Comparison of ENCODE assay signal across 1 cellular context in genomic region chr1:100037665-100038400, GRCh38.
A peak's percentile ranks its signal among the peaks of the same experiment; 100 is the strongest.
TF ChIP-seq lines count a peak whose summit lies in the region.

No MANE protein-coding gene starts in this region.

TF ChIP-seq in HepG2, 621 proteins besides CTCF, POLR2A, EP300 and RAD21 (continued from another document and continues in another):
- TF ChIP-seq ZNF607 (CRISPR knock-in tag; IDR thresholded peaks at IDR 0.05; ENCODE audit: borderline replicate concordance), result peak; percentile 86; the same call in 1 of the 2 replicates
- TF ChIP-seq FOSL1 (CRISPR knock-in tag; IDR thresholded peaks at IDR 0.05; ENCODE audit: borderline replicate concordance), result peak; percentile 58; the same call in 1 of the 2 replicates
- TF ChIP-seq, protein P1, sequence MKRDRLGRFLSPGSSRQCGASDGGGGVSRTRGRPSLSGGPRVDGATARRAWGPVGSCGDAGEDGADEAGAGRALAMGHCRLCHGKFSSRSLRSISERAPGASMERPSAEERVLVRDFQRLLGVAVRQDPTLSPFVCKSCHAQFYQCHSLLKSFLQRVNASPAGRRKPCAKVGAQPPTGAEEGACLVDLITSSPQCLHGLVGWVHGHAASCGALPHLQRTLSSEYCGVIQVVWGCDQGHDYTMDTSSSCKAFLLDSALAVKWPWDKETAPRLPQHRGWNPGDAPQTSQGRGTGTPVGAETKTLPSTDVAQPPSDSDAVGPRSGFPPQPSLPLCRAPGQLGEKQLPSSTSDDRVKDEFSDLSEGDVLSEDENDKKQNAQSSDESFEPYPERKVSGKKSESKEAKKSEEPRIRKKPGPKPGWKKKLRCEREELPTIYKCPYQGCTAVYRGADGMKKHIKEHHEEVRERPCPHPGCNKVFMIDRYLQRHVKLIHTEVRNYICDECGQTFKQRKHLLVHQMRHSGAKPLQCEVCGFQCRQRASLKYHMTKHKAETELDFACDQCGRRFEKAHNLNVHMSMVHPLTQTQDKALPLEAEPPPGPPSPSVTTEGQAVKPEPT (CRISPR knock-in tag; IDR thresholded peaks at IDR 0.05; ENCODE audit: low read depth), result no peak
- TF ChIP-seq ZNF451 (CRISPR knock-in tag; IDR thresholded peaks at IDR 0.05), result peak; percentile 46; the same call in 1 of the 2 replicates
- TF ChIP-seq ZNF652 (CRISPR knock-in tag; IDR thresholded peaks at IDR 0.05; ENCODE audit: borderline replicate concordance, low read depth), result no peak
- peak; percentile 11; the same call in 1 of the 2 replicates for TF ChIP-seq MIER2 (CRISPR knock-in tag; IDR thresholded peaks at IDR 0.05)
- TF ChIP-seq TMF1 (CRISPR knock-in tag; IDR thresholded peaks at IDR 0.05; ENCODE audit: low read depth), result peak; percentile 88; the same call in 1 of the 2 replicates
- TF ChIP-seq IKZF1 (IDR thresholded peaks at IDR 0.05), result no peak
- peak; percentile 91 for TF ChIP-seq ZNF788 (CRISPR knock-in tag; IDR thresholded peaks at IDR 0.05; ENCODE audit: borderline replicate concordance)
- peak; percentile 93 for TF ChIP-seq RBFOX2 (IDR thresholded peaks at IDR 0.05; ENCODE audit: low read depth, low read length)
- TF ChIP-seq ZNF235 (CRISPR knock-in tag; IDR thresholded peaks at IDR 0.05; ENCODE audit: borderline replicate concordance), result 0 out of 2 replicates have a peak, but pooled peaks have one; percentile 34
- TF ChIP-seq ZNF646 (CRISPR knock-in tag; IDR thresholded peaks at IDR 0.05), result no peak
- no peak for TF ChIP-seq ZNF468 (CRISPR knock-in tag; IDR thresholded peaks at IDR 0.05)
- 0 out of 2 replicates have a peak, but pooled peaks have one; percentile 16 for TF ChIP-seq SNAPC5 (CRISPR knock-in tag; IDR thresholded peaks at IDR 0.05; ENCODE audit: borderline replicate concordance)
- TF ChIP-seq ZNF530 (CRISPR knock-in tag; IDR thresholded peaks at IDR 0.05; ENCODE audit: low read depth), result no peak
- TF ChIP-seq SUZ12 (IDR thresholded peaks at IDR 0.05; ENCODE audit: low read depth, low read length), result no peak
- no peak for TF ChIP-seq ZBTB7A (CRISPR knock-in tag; IDR thresholded peaks at IDR 0.05)
- TF ChIP-seq ZNF749 (CRISPR knock-in tag; IDR thresholded peaks at IDR 0.05; ENCODE audit: borderline replicate concordance), result no peak; the same call in 1 of the 2 replicates
- TF ChIP-seq JDP2 (CRISPR knock-in tag; IDR thresholded peaks at IDR 0.05; ENCODE audit: borderline replicate concordance), result no peak; the same call in 1 of the 2 replicates
- TF ChIP-seq ZNF317 (CRISPR knock-in tag; IDR thresholded peaks at IDR 0.05), result no peak
- peak; percentile 78; the same call in 1 of the 2 replicates for TF ChIP-seq PRMT3 (CRISPR knock-in tag; IDR thresholded peaks at IDR 0.05; ENCODE audit: borderline replicate concordance, low read depth)
- no peak for TF ChIP-seq MZF1 (CRISPR knock-in tag; IDR thresholded peaks at IDR 0.05; ENCODE audit: borderline replicate concordance)
- TF ChIP-seq ZFP1 (CRISPR knock-in tag; IDR thresholded peaks at IDR 0.05), result no peak
- no peak for TF ChIP-seq GABPA (IDR thresholded peaks at IDR 0.05; ENCODE audit: low read depth, low read length)
- no peak for TF ChIP-seq GABPA (CRISPR knock-in tag; IDR thresholded peaks at IDR 0.05; ENCODE audit: low read depth)
- TF ChIP-seq LBX2 (CRISPR knock-in tag; IDR thresholded peaks at IDR 0.05; ENCODE audit: borderline replicate concordance), result peak; percentile 71; the same call in 1 of the 2 replicates
- TF ChIP-seq KLF16 (CRISPR knock-in tag; IDR thresholded peaks at IDR 0.05), result peak in 1 of 2 experiments; percentile 83; a peak in 2 of 4 replicates
- no peak for TF ChIP-seq ZKSCAN5 (CRISPR knock-in tag; IDR thresholded peaks at IDR 0.05)
- peak; percentile 88 for TF ChIP-seq ZNF792 (CRISPR knock-in tag; IDR thresholded peaks at IDR 0.05)
- 0 out of 4 replicates have a peak, but pooled peaks of 1 of the 2 experiments have one; percentile 42 for TF ChIP-seq ATF4 (CRISPR knock-in tag; IDR thresholded peaks at IDR 0.05)
- TF ChIP-seq GPBP1L1 (CRISPR knock-in tag; IDR thresholded peaks at IDR 0.05), result no peak
- TF ChIP-seq HCFC1 (IDR thresholded peaks at IDR 0.05; ENCODE audit: low read depth, low read length), result peak; percentile 19; the same call in 1 of the 2 replicates
- TF ChIP-seq POGZ (CRISPR knock-in tag; IDR thresholded peaks at IDR 0.05), result peak; percentile 82
- no peak for TF ChIP-seq MLLT10 (CRISPR knock-in tag; IDR thresholded peaks at IDR 0.05)
- peak; percentile 13 for TF ChIP-seq ZNF781 (CRISPR knock-in tag; IDR thresholded peaks at IDR 0.05; ENCODE audit: borderline replicate concordance, not compliant biosample characterization)
- no peak for TF ChIP-seq PLRG1 (conservative IDR thresholded peaks at IDR 0.05)
- no peak; the same call in 1 of the 2 replicates for TF ChIP-seq GFI1 (CRISPR knock-in tag; IDR thresholded peaks at IDR 0.05; ENCODE audit: borderline replicate concordance)
- 0 out of 2 replicates have a peak, but pooled peaks have one; percentile 22 for TF ChIP-seq SP140L (CRISPR knock-in tag; IDR thresholded peaks at IDR 0.05; ENCODE audit: borderline replicate concordance)
- TF ChIP-seq CHD2 (IDR thresholded peaks at IDR 0.05; ENCODE audit: low read depth, low read length), result no peak
- TF ChIP-seq ZNF556 (CRISPR knock-in tag; IDR thresholded peaks at IDR 0.05; ENCODE audit: borderline replicate concordance), result no peak
- no peak for TF ChIP-seq RAD51 (IDR thresholded peaks at IDR 0.05; ENCODE audit: borderline replicate concordance)
- TF ChIP-seq TBP (CRISPR knock-in tag; IDR thresholded peaks at IDR 0.05), result no peak
- peak; percentile 89 for TF ChIP-seq DRAP1 (CRISPR knock-in tag; IDR thresholded peaks at IDR 0.05)
- peak; percentile 84 for TF ChIP-seq YEATS4 (CRISPR knock-in tag; IDR thresholded peaks at IDR 0.05; ENCODE audit: borderline replicate concordance)
- TF ChIP-seq SMAD1 (CRISPR knock-in tag; IDR thresholded peaks at IDR 0.05; ENCODE audit: borderline replicate concordance, low read depth), result peak; percentile 47; the same call in 1 of the 2 replicates
- TF ChIP-seq, protein P2, sequence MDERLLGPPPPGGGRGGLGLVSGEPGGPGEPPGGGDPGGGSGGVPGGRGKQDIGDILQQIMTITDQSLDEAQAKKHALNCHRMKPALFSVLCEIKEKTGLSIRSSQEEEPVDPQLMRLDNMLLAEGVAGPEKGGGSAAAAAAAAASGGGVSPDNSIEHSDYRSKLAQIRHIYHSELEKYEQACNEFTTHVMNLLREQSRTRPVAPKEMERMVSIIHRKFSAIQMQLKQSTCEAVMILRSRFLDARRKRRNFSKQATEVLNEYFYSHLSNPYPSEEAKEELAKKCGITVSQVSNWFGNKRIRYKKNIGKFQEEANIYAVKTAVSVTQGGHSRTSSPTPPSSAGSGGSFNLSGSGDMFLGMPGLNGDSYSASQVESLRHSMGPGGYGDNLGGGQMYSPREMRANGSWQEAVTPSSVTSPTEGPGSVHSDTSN (CRISPR knock-in tag; IDR thresholded peaks at IDR 0.05), result no peak
- peak; percentile 79; the same call in 1 of the 2 replicates for TF ChIP-seq ZNF773 (CRISPR knock-in tag; IDR thresholded peaks at IDR 0.05; ENCODE audit: borderline replicate concordance)
- peak; percentile 85; the same call in 1 of the 2 replicates for TF ChIP-seq FOXC1 (CRISPR knock-in tag; IDR thresholded peaks at IDR 0.05; ENCODE audit: borderline replicate concordance)
- TF ChIP-seq JUN (CRISPR knock-in tag; IDR thresholded peaks at IDR 0.05), result no peak
- no peak for TF ChIP-seq NFIB (CRISPR knock-in tag; IDR thresholded peaks at IDR 0.05; ENCODE audit: borderline replicate concordance)
- 0 out of 2 replicates have a peak, but pooled peaks have one; percentile 38 for TF ChIP-seq XBP1 (CRISPR knock-in tag; IDR thresholded peaks at IDR 0.05)
- TF ChIP-seq DNMT3B (CRISPR knock-in tag; conservative IDR thresholded peaks at IDR 0.05), result no peak
- TF ChIP-seq, protein P3, sequence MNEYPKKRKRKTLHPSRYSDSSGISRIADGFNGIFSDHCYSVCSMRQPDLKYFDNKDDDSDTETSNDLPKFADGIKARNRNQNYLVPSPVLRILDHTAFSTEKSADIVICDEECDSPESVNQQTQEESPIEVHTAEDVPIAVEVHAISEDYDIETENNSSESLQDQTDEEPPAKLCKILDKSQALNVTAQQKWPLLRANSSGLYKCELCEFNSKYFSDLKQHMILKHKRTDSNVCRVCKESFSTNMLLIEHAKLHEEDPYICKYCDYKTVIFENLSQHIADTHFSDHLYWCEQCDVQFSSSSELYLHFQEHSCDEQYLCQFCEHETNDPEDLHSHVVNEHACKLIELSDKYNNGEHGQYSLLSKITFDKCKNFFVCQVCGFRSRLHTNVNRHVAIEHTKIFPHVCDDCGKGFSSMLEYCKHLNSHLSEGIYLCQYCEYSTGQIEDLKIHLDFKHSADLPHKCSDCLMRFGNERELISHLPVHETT (CRISPR knock-in tag; conservative IDR thresholded peaks at IDR 0.05), result peak; percentile 54; the same call in 1 of the 2 replicates
- TF ChIP-seq, protein P4, sequence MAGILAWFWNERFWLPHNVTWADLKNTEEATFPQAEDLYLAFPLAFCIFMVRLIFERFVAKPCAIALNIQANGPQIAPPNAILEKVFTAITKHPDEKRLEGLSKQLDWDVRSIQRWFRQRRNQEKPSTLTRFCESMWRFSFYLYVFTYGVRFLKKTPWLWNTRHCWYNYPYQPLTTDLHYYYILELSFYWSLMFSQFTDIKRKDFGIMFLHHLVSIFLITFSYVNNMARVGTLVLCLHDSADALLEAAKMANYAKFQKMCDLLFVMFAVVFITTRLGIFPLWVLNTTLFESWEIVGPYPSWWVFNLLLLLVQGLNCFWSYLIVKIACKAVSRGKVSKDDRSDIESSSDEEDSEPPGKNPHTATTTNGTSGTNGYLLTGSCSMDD (CRISPR knock-in tag; IDR thresholded peaks at IDR 0.05), result no peak
- peak; percentile 91 for TF ChIP-seq MYC (CRISPR knock-in tag; IDR thresholded peaks at IDR 0.05; ENCODE audit: borderline replicate concordance)
